In the genomic region with DNA sequence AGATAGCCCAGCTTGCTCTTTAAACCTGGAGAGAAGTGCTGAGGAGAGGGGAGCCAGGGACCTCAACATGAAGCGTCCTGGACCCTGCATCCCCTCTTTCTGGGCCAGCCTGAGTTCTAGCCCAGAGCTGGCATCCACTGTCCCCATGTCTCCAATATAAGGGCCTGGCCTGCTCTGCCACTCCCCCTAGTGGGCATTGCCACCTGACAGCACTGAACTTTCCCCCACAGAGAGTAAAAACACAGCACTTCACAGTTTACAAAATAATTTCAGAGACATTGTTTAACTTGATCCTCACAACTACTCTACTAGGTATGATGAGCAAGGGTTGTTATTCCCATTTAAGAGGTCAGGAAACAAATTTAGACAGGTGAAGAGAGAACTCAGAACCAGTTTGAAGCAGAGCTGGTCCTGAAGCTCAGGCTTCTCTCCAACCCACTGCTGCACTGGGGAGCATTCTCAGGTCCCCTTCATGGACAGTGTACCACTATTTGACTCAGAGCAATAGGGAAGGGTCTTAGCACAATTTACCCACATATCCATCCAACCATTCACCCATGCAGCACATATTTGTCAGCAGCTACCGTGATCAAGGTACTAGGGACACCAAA, we compare ENCODE assay signal across 1 cellular context.
TF ChIP-seq lines count a peak whose summit lies in the region.

No MANE protein-coding gene starts in this region.

TF ChIP-seq in HCT116, 20 proteins besides CTCF, POLR2A, EP300 and RAD21 (continued from another document):
- TF ChIP-seq, protein P1, sequence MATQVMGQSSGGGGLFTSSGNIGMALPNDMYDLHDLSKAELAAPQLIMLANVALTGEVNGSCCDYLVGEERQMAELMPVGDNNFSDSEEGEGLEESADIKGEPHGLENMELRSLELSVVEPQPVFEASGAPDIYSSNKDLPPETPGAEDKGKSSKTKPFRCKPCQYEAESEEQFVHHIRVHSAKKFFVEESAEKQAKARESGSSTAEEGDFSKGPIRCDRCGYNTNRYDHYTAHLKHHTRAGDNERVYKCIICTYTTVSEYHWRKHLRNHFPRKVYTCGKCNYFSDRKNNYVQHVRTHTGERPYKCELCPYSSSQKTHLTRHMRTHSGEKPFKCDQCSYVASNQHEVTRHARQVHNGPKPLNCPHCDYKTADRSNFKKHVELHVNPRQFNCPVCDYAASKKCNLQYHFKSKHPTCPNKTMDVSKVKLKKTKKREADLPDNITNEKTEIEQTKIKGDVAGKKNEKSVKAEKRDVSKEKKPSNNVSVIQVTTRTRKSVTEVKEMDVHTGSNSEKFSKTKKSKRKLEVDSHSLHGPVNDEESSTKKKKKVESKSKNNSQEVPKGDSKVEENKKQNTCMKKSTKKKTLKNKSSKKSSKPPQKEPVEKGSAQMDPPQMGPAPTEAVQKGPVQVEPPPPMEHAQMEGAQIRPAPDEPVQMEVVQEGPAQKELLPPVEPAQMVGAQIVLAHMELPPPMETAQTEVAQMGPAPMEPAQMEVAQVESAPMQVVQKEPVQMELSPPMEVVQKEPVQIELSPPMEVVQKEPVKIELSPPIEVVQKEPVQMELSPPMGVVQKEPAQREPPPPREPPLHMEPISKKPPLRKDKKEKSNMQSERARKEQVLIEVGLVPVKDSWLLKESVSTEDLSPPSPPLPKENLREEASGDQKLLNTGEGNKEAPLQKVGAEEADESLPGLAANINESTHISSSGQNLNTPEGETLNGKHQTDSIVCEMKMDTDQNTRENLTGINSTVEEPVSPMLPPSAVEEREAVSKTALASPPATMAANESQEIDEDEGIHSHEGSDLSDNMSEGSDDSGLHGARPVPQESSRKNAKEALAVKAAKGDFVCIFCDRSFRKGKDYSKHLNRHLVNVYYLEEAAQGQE (IDR thresholded peaks at IDR 0.05; ENCODE audit: low read depth) = no peak
- TF ChIP-seq, protein P2, sequence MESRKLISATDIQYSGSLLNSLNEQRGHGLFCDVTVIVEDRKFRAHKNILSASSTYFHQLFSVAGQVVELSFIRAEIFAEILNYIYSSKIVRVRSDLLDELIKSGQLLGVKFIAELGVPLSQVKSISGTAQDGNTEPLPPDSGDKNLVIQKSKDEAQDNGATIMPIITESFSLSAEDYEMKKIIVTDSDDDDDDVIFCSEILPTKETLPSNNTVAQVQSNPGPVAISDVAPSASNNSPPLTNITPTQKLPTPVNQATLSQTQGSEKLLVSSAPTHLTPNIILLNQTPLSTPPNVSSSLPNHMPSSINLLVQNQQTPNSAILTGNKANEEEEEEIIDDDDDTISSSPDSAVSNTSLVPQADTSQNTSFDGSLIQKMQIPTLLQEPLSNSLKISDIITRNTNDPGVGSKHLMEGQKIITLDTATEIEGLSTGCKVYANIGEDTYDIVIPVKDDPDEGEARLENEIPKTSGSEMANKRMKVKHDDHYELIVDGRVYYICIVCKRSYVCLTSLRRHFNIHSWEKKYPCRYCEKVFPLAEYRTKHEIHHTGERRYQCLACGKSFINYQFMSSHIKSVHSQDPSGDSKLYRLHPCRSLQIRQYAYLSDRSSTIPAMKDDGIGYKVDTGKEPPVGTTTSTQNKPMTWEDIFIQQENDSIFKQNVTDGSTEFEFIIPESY (IDR thresholded peaks at IDR 0.05; ENCODE audit: extremely low read depth, insufficient replicate concordance, low read length) = no peak
- no peak for TF ChIP-seq TCF7L2 (IDR thresholded peaks at IDR 0.05; ENCODE audit: borderline replicate concordance, extremely low read depth, insufficient read depth, insufficient read length)
- TF ChIP-seq, protein P3, sequence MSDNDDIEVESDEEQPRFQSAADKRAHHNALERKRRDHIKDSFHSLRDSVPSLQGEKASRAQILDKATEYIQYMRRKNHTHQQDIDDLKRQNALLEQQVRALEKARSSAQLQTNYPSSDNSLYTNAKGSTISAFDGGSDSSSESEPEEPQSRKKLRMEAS (IDR thresholded peaks at IDR 0.05) = no peak
